In the genomic region with DNA sequence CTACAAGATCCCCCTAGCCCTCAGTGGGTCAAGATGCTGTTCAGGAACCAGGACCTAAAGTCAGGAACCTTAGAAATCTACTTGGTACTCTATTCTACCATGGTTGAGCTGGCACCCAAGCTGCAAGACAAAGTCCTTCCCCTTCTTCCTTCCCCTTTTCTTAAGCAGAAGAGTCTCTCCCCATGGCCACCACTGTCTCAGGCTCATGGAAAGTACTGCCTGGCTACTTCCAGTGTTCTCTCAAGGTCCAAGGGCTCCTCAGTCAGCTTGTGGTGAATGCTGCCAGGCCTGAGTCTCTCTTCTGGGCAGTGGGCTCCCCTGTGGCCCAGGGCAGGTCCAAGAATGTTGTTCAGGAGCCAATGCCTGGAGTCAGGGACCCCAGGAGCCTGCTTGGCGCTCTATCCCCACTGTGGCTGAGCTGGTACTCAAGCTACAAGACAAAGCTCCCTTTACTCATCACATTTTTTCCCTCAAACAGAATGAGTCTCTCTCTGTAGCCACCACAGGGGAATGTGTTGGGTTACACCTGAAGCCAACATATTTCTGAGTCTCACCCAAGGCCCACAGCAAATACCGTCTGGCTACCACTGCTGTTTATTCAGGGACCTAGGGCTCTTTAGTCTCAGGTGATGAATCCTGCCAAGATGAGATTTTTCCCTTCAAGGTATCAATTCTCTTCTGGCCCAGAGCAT, we compare ENCODE assay signal across 24 cellular contexts. TPM values are rescaled to one million over a fixed set of nuclear protein-coding genes. Genes with fewer than 3 reads are reported as not detected.
DNase-seq lines count a peak whose midpoint lies in the region; TF ChIP-seq lines count a peak whose summit lies in the region.
"Had no signal": no experiment of that assay in that cellular context is flagged by ENCODE, and none has a peak within 500 bp of the region (broad histone marks: within the 10 kb centered on the region; RNA-seq: fewer than 3 reads in every experiment).

No MANE protein-coding gene starts in this region.

- H3K36me3 ChIP-seq in Karpas-422 (ENCODE audit: insufficient read depth, low read length) (no peaks in the 10 kb centered on the region), liver (ENCODE audit: control insufficient read depth in 4 of 4, insufficient read depth in 3 of 4, low read depth in 1 of 4, low read length in 3 of 4) (no peaks in the 10 kb centered on the region), osteoblast (ENCODE audit: insufficient read depth, low read length) (no peaks in the 10 kb centered on the region), tibial artery (no peaks in the 10 kb centered on the region), esophagus muscularis mucosa (no peaks in the 10 kb centered on the region)
- H3K36me3 ChIP-seq: ascending aorta, right atrium auricular region had no signal

- H3K27ac ChIP-seq in Karpas-422 (ENCODE audit: low read length) = no peak overlapping the region
- peak overlapping the region; percentile 40 to 87 for H3K27ac ChIP-seq in liver (ENCODE audit: low read depth in 1 of 2, low read length in 2 of 2)
- H3K27ac ChIP-seq in osteoblast (ENCODE audit: low read depth, low read length) = no peak overlapping the region
- H3K27ac ChIP-seq in tibial artery = no peak overlapping the region
- no peak overlapping the region for H3K27ac ChIP-seq in esophagus muscularis mucosa (replicated peaks in 1 of 4)
- H3K27ac ChIP-seq: ascending aorta, right atrium auricular region had no signal

- H3K27me3 ChIP-seq in Karpas-422 (ENCODE audit: low read length) (no peaks in the 10 kb centered on the region), liver (ENCODE audit: control insufficient read depth in 4 of 4, insufficient read depth in 4 of 4, low read length in 3 of 4) (no peaks in the 10 kb centered on the region), osteoblast (ENCODE audit: insufficient read depth, low read length) (no peaks in the 10 kb centered on the region), tibial artery (no peaks in the 10 kb centered on the region), esophagus muscularis mucosa (peaks cover 0 to 5% (median 0%) of the 10 kb centered on the region in 4 donors)
- H3K27me3 ChIP-seq: ascending aorta, right atrium auricular region had no signal

- H3K9me3 Mint-ChIP-seq in CD14-positive monocyte = peaks cover 0 to 6% (median 0%) of the 10 kb centered on the region in 7 donors
- H3K9me3 Mint-ChIP-seq: central memory CD8-positive, alpha-beta T cell had no signal

- H3K4me1 ChIP-seq in Karpas-422 (ENCODE audit: low read length) = no peaks in the 10 kb centered on the region
- H3K4me1 ChIP-seq in liver (ENCODE audit: control insufficient read depth in 4 of 4, insufficient read depth in 4 of 4, low read length in 3 of 4) = peaks cover 18 to 48% (median 39%) of the 10 kb centered on the region in 4 donors
- H3K4me1 ChIP-seq in osteoblast (ENCODE audit: insufficient read depth, low read length) = peaks cover 21% of the 10 kb centered on the region
- no peaks in the 10 kb centered on the region for H3K4me1 ChIP-seq in tibial artery
- H3K4me1 ChIP-seq in esophagus muscularis mucosa = no peaks in the 10 kb centered on the region
- H3K4me1 ChIP-seq: ascending aorta, right atrium auricular region had no signal

- H3K27me3 Mint-ChIP-seq in CD14-positive monocyte (ENCODE audit: low read depth in 3 of 3) = no peaks in the 10 kb centered on the region

- H3K9me2 ChIP-seq in Karpas-422 (replicated peaks; ENCODE audit: insufficient read depth, low read length) = no peaks in the 10 kb centered on the region

- no peak for TF ChIP-seq EP300 in esophagus muscularis mucosa (IDR thresholded peaks at IDR 0.05)

- H3K4me1 Mint-ChIP-seq in CD14-positive monocyte = peaks cover 24% of the 10 kb centered on the region
- H3K4me1 Mint-ChIP-seq: activated naive CD4-positive, alpha-beta T cell treated with anti-CD3 and anti-CD28 coated beads, Interleukin-2, amount 10 ng/mL, durations not matched to agents 7 days and 5 days; central memory CD8-positive, alpha-beta T cell had no signal

- H4K20me1 ChIP-seq in Karpas-422 (ENCODE audit: insufficient read depth, low read depth, low read length) (no peaks in the 10 kb centered on the region), osteoblast (ENCODE audit: insufficient read depth, low read length) (no peaks in the 10 kb centered on the region)

- TF ChIP-seq RAD21 in liver (IDR thresholded peaks at IDR 0.05) = no peak

- H3K79me2 ChIP-seq in Karpas-422 (ENCODE audit: low read length) (no peaks in the 10 kb centered on the region), osteoblast (ENCODE audit: insufficient read depth, low read length) (no peaks in the 10 kb centered on the region)

- no peak overlapping the region for H3K4me3 Mint-ChIP-seq in CD14-positive monocyte
- H3K4me3 Mint-ChIP-seq: activated CD4-positive, alpha-beta T cell treated with anti-CD3 and anti-CD28 coated beads for 36 hours; activated naive CD4-positive, alpha-beta T cell treated with anti-CD3 and anti-CD28 coated beads, Interleukin-2, amount 10 ng/mL, durations not matched to agents 7 days and 5 days; CD4-positive, alpha-beta T cell; central memory CD8-positive, alpha-beta T cell had no signal

- H3K4me2 ChIP-seq in Karpas-422 (ENCODE audit: low read depth, low read length, poor library complexity, severe bottlenecking) (no peak overlapping the region), osteoblast (ENCODE audit: insufficient read depth, low read length) (no peak overlapping the region)

- H3K9me3 ChIP-seq in Karpas-422 (ENCODE audit: low read length) (no peaks in the 10 kb centered on the region), liver (ENCODE audit: control insufficient read depth in 4 of 4, low read length in 3 of 4) (no peaks in the 10 kb centered on the region), osteoblast (ENCODE audit: low read depth, low read length) (no peaks in the 10 kb centered on the region), tibial artery (no peaks in the 10 kb centered on the region), esophagus muscularis mucosa (no peaks in the 10 kb centered on the region)
- H3K9me3 ChIP-seq: ascending aorta had no signal

- WGBS in liver = 59% methylated on average over 2 of the region's 2 CpGs
- WGBS in esophagus muscularis mucosa = 39% methylated on average over 2 of the region's 2 CpGs

- H3K9ac ChIP-seq in Karpas-422 (ENCODE audit: low read length) (no peak overlapping the region), liver (ENCODE audit: low read depth in 1 of 2, low read length in 2 of 2) (peak overlapping the region in 1 of 2 donors; percentile 16)

- peak; percentile 47 for DNase-seq in CD14-positive monocyte (ENCODE audit: low spot score)
- peak; percentile 45 for DNase-seq in Karpas-422
- peak; percentile 54 for DNase-seq in SKM-1 (lab: John Stamatoyannopoulos, UW; ENCODE audit: unreplicated experiment)
- DNase-seq in GOT3 (lab: John Stamatoyannopoulos, UW) = no peak
- DNase-seq in osteoblast (ENCODE audit: insufficient read length, low spot score, missing footprints) = no peak
- DNase-seq in tibial artery = no peak
- DNase-seq in esophagus muscularis mucosa (ENCODE audit: extremely low spot score) = no peak
- DNase-seq: activated CD4-positive, alpha-beta T cell treated with anti-CD3 and anti-CD28 coated beads for 36 hours; activated naive CD4-positive, alpha-beta T cell treated with anti-CD3 and anti-CD28 coated beads, Interleukin-2, amount 10 ng/mL, durations not matched to agents 7 days and 5 days; CD4-positive, alpha-beta T cell; DMS153; foreskin melanocyte; hypothalamus; NCI-H146; NCI-H82; stimulated activated CD8-positive, alpha-beta memory T cell treated with anti-CD3 and anti-CD28 coated beads, Interleukin-4, amount 100 ng/mL, for 48 hours had no signal

- TF ChIP-seq POLR2A in esophagus muscularis mucosa (IDR thresholded peaks at IDR 0.05; ENCODE audit: low read depth) = no peak

- H3K36me3 Mint-ChIP-seq in CD14-positive monocyte = no peaks in the 10 kb centered on the region
- H3K36me3 Mint-ChIP-seq: activated naive CD4-positive, alpha-beta T cell treated with anti-CD3 and anti-CD28 coated beads, Interleukin-2, amount 10 ng/mL, durations not matched to agents 7 days and 5 days had no signal

- H2AFZ ChIP-seq in Karpas-422 (ENCODE audit: low read length) (no peak overlapping the region), osteoblast (ENCODE audit: low read length) (no peak overlapping the region)

- intact Hi-C loops in CD14-positive monocyte (cut with micrococcal nuclease) = no loop called here
- intact Hi-C loops in tibial artery (cut with DNase I; ENCODE audit: low total_unique reads) = no loop called here
- intact Hi-C loops in esophagus muscularis mucosa (cut with DNase I) = no loop called here

- TF ChIP-seq CTCF in CD14-positive monocyte (IDR thresholded peaks at IDR 0.05) = no peak
- TF ChIP-seq CTCF in liver (IDR thresholded peaks at IDR 0.05; ENCODE audit: low read depth, low read length, missing input control) = no peak
- TF ChIP-seq CTCF in osteoblast (IDR thresholded peaks at IDR 0.05; ENCODE audit: extremely low read depth, low read depth, low read length) = no peak
- TF ChIP-seq CTCF in tibial artery (IDR thresholded peaks at IDR 0.05) = no peak
- no peak for TF ChIP-seq CTCF in esophagus muscularis mucosa (IDR thresholded peaks at IDR 0.05)

- peak overlapping the region in 6 of 7 donors; percentile 10 to 83 (median 29) for H3K27ac Mint-ChIP-seq in CD14-positive monocyte
- H3K27ac Mint-ChIP-seq: activated CD4-positive, alpha-beta T cell treated with anti-CD3 and anti-CD28 coated beads for 36 hours; activated naive CD4-positive, alpha-beta T cell treated with anti-CD3 and anti-CD28 coated beads, Interleukin-2, amount 10 ng/mL, durations not matched to agents 7 days and 5 days; activated T-cell treated with anti-CD3 and anti-CD28 coated beads, Interleukin-2, amount 50 U/mL, for 72 hours; CD4-positive, alpha-beta T cell had no signal

- no peak overlapping the region for H3K4me3 ChIP-seq in Karpas-422 (ENCODE audit: low read length)
- no peak overlapping the region for H3K4me3 ChIP-seq in liver (ENCODE audit: low read depth in 1 of 3, low read length in 3 of 3)
- no peak overlapping the region for H3K4me3 ChIP-seq in osteoblast (ENCODE audit: insufficient read depth, low read length)
- H3K4me3 ChIP-seq in tibial artery = no peak overlapping the region
- no peak overlapping the region for H3K4me3 ChIP-seq in esophagus muscularis mucosa
- H3K4me3 ChIP-seq: ascending aorta, right atrium auricular region had no signal

RNA-seq across cellular contexts. Expression of gene SLC27A2, which starts 18.1 kb away (rescaled TPM):
- polyA plus RNA-seq in CD14-positive monocyte (under 1 TPM in 1 of 2 donors, not detected in 1; 0.13 TPM), liver (100 to 1,000 TPM; 102 to 331 TPM)
- total RNA-seq in Karpas-422 (2014; rRNA removed; shearing (Covaris generic); ENCODE audit: low replicate concordance) = not detected in 2 replicates
- total RNA-seq in liver (100 to 1,000 TPM in 1 of 2 donors, 10 to 100 TPM in 1; 80.2 to 504 TPM), osteoblast (not detected in 2 replicates), esophagus muscularis mucosa (1 to 10 TPM in 1 of 4 donors, under 1 TPM in 1, not detected in 2; 0.42 to 1.8 TPM)
- total RNA-seq: ascending aorta, H4, HT1080, right atrium auricular region had no signal

RNA-seq across cellular contexts. Expression of gene ATP8B4, which starts 44.8 kb away (rescaled TPM):
- polyA plus RNA-seq in CD14-positive monocyte (1 to 10 TPM; 6.1 to 6.8 TPM), liver (1 to 10 TPM; 1.9 to 7.1 TPM)
- total RNA-seq in Karpas-422 (2014; rRNA removed; shearing (Covaris generic); ENCODE audit: low replicate concordance) = not detected in 2 replicates
- total RNA-seq in liver (10 to 100 TPM; 17.7 to 19.7 TPM), osteoblast (0.88 and 1.1 TPM in 2 replicates), esophagus muscularis mucosa (1 to 10 TPM; 2.7 to 6.3 (median 3.7) TPM)
- total RNA-seq: epithelial cell of proximal tubule had no signal

Comparison
In these comparisons a context has a peak if more than half of its experiments do, and no peak if none do; other contexts are left out.
1. DNase-seq: peak in CD14-positive monocyte (single experiment), Karpas-422 (single experiment) and SKM-1 (single experiment); none in GOT3 (single experiment), osteoblast (single experiment), tibial artery (0 of 2) and esophagus muscularis mucosa (single experiment).
2. H3K27ac ChIP-seq: peak in liver (2 of 2); none in Karpas-422 (single experiment), osteoblast (single experiment), tibial artery (0 of 2) and esophagus muscularis mucosa (0 of 4).
3. RNA of gene SLC27A2, which starts 18.1 kb away (total RNA-seq): 80.2 to 504 TPM in liver; 0.42 to 1.8 TPM in esophagus muscularis mucosa, not detected in Karpas-422 and not detected in osteoblast; every median in the first group is over 10 times any median in the second.